Comparison of ENCODE assay signal across 24 cellular contexts in genomic region chr7:57218196-57218716, GRCh38.
A peak's percentile ranks its signal among the peaks of the same experiment; 100 is the strongest.
DNase-seq lines count a peak whose midpoint lies in the region; ATAC-seq and TF ChIP-seq lines count a peak whose summit lies in the region.
"Had no signal": no experiment of that assay in that cellular context is flagged by ENCODE, and none has a peak within 500 bp of the region (broad histone marks: within the 10 kb centered on the region; RNA-seq: fewer than 3 reads in every experiment).

No MANE protein-coding gene starts in this region.

- peaks cover 48% of the 10 kb centered on the region for H3K27me3 Mint-ChIP-seq in endothelial cell (ENCODE audit: unreplicated experiment)
- H3K27me3 Mint-ChIP-seq: CD4-positive, alpha-beta memory T cell; CD4-positive, CD25-positive, alpha-beta regulatory T cell had no signal

- DNase-seq in endothelial cell (ENCODE audit: low spot score) (no peak), lower lobe of right lung (peak; percentile 11), spleen (peak; percentile 35), midbrain (lab: John Stamatoyannopoulos, UW) (no peak), OCI-M1 (lab: John Stamatoyannopoulos, UW) (no peak), NOMO-1 treated with dmso at 0.1 percent for 144 hours (lab: John Stamatoyannopoulos, UW; ENCODE audit: unreplicated experiment) (no peak)
- DNase-seq: 8988T; ACHN; BE2C; C1 segment of cervical spinal cord; CD4-positive, alpha-beta memory T cell; CD4-positive, CD25-positive, alpha-beta regulatory T cell; CD8-positive, alpha-beta memory T cell; COR-L47; DMS 273 treated with DMSO at 0.1 percent for 48 hours; DMS153; DMS53; DMS79; DND-41; EL; GDM1 had no signal

- no peak for TF ChIP-seq CTCF in endothelial cell (IDR thresholded peaks at IDR 0.05; ENCODE audit: unreplicated experiment)
- TF ChIP-seq CTCF in lower lobe of right lung (IDR thresholded peaks at IDR 0.05), result no peak
- no peak for TF ChIP-seq CTCF in spleen (IDR thresholded peaks at IDR 0.05 in 8 of 11, conservative IDR thresholded peaks at IDR 0.05 in 3 of 11)

- H3K9me3 ChIP-seq in lower lobe of right lung (no peaks in the 10 kb centered on the region), spleen (peaks cover 0 to 100% (median 77%) of the 10 kb centered on the region in 8 donors)
- H3K9me3 ChIP-seq: BE2C had no signal

- H3K4me1 ChIP-seq in lower lobe of right lung (no peaks in the 10 kb centered on the region), spleen (no peaks in the 10 kb centered on the region)
- H3K4me1 ChIP-seq: BE2C, BLaER1 had no signal

- peaks cover 84% of the 10 kb centered on the region for H3K9me3 Mint-ChIP-seq in endothelial cell (ENCODE audit: unreplicated experiment)

- H3K4me3 ChIP-seq in lower lobe of right lung (no peak overlapping the region), spleen (no peak overlapping the region)
- H3K4me3 ChIP-seq: BLaER1, GM12878 had no signal

- no peak overlapping the region for H3K27ac ChIP-seq in lower lobe of right lung
- no peak overlapping the region for H3K27ac ChIP-seq in spleen
- H3K27ac ChIP-seq: BLaER1 had no signal

- peak overlapping the region; percentile 50 for H3K4me3 Mint-ChIP-seq in endothelial cell (ENCODE audit: unreplicated experiment)
- H3K4me3 Mint-ChIP-seq: CD14-positive monocyte; CD4-positive, CD25-positive, alpha-beta regulatory T cell; CD8-positive, alpha-beta memory T cell had no signal

- no peak for TF ChIP-seq POLR2A in spleen (IDR thresholded peaks at IDR 0.05)

- ATAC-seq in lower lobe of right lung, result no peak
- ATAC-seq: GM12878 had no signal

- no peaks in the 10 kb centered on the region for H3K36me3 ChIP-seq in lower lobe of right lung
- no peaks in the 10 kb centered on the region for H3K36me3 ChIP-seq in spleen
- H3K36me3 ChIP-seq: BE2C, BLaER1 had no signal

- 71 to 76% (median 74%) methylated on average over 7 of the region's 7 CpGs for WGBS in spleen, 5 donors

- no peaks in the 10 kb centered on the region for H3K4me1 Mint-ChIP-seq in endothelial cell (ENCODE audit: unreplicated experiment)
- H3K4me1 Mint-ChIP-seq: CD14-positive monocyte; CD4-positive, CD25-positive, alpha-beta regulatory T cell had no signal

- H3K27me3 ChIP-seq in lower lobe of right lung (ENCODE audit: low read depth) (no peaks in the 10 kb centered on the region), spleen (replicated peaks in 1 of 7) (no peaks in the 10 kb centered on the region)
- H3K27me3 ChIP-seq: BE2C had no signal

- H3K27ac Mint-ChIP-seq in endothelial cell (ENCODE audit: unreplicated experiment), result peak overlapping the region; percentile 67
- H3K27ac Mint-ChIP-seq: CD8-positive, alpha-beta memory T cell had no signal

- peaks cover 58% of the 10 kb centered on the region for H3K36me3 Mint-ChIP-seq in endothelial cell (ENCODE audit: low read depth, unreplicated experiment)
- H3K36me3 Mint-ChIP-seq: CD14-positive monocyte had no signal

- intact Hi-C loops in lower lobe of right lung (cut with DNase I), result no loop called here
- intact Hi-C loops in spleen (cut with DNase I; ENCODE audit: low total_unique reads), result no loop called here

Comparison
In these comparisons a context has a peak if more than half of its experiments do, and no peak if none do; other contexts are left out.
1. DNase-seq: peak in lower lobe of right lung (single experiment) and spleen (single experiment); none in endothelial cell (single experiment), midbrain (single experiment), OCI-M1 (single experiment) and NOMO-1 treated with dmso at 0.1 percent for 144 hours (single experiment).